8 cellular contexts compared by ENCODE assay signal in the genomic region with DNA sequence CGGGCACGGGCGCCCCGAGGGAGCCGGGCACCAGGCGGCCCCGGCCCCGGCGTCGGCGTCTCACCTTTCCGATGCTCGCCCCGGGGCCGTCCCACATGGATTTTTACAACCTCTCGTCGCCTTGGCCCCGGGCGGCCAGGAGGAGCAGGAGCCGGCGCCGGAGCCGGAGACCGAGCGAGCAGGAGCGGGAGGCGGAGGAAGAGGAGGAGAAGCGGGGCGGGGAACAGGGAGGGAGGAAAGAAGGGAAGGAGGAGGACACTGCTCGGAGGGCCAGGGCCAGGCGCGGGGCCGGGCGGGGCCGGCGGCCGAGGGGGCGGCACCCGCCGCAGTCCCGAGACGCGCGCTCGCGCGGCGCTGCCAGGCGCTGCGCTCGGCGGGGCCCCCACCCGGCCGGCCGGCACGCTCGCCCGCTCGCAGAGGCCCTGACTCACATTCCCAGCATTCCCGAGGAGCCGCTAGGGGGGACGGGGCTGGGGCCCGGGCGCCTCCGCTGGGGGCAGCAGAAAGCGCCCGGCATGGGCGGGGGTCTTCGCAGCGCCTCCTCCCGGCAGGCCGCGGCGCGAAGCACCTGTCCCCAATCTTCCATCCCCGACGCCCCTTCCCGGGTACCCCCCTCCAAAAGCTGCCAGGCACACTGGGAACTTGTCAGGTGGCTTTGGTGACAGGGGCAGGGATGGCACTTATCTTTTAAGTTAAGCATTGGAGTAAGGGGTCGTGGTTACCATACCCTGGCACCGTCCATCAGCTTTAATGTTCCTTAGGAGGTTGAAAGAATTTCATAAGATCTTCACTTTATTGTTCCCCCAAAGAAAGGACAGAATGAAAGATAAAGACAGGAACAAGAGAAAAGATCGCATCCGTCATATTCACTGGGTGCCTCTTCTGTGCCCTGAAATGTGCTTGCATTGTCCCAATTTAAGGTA. TPM values are rescaled to one million over a fixed set of nuclear protein-coding genes. Genes with fewer than 3 reads are reported as not detected.
A peak's percentile ranks its signal among the peaks of the same experiment; 100 is the strongest.
DNase-seq lines count a peak whose midpoint lies in the region; ATAC-seq and TF ChIP-seq lines count a peak whose summit lies in the region.

A gene (minus strand): TSS at position 284 of the 923 bp plus-strand sequence.

- peak within 1 kb of the TSS; percentile 76 for H3K4me3 Mint-ChIP-seq in MCF 10A (ENCODE audit: unreplicated experiment)

- H3K9ac ChIP-seq in iPS-20b (ENCODE audit: low read depth, low read length): peak within 1 kb of the TSS; percentile 64; the same call in 1 of the 2 replicates
- H3K9ac ChIP-seq in skeletal muscle satellite cell (ENCODE audit: low read depth, low read length): no peak within 1 kb of the TSS

- H3K9me3 ChIP-seq in iPS-20b (ENCODE audit: insufficient read depth, low read depth, low read length): no peaks in the 10 kb centered on the region
- no peaks in the 10 kb centered on the region for H3K9me3 ChIP-seq in skeletal muscle satellite cell (replicated peaks; ENCODE audit: low read length)

- CTCF ChIA-PET in MCF 10A (lab: Yijun Ruan, JAX): interaction anchor here (0.7 to 2.2 kb wide), 5 partner anchors 14 to 689 kb away, joined by 3 to 6 read pairs (median 5); no protein-coding TSS in a partner anchor

- H3K27me3 ChIP-seq in iPS-20b (ENCODE audit: insufficient read depth, low read length) (no peaks in the 10 kb centered on the region), skeletal muscle satellite cell (ENCODE audit: control insufficient read depth, insufficient read depth, low read length) (peaks cover 28% of the 10 kb centered on the region)

- peak within 1 kb of the TSS; percentile 85 for H3K4me2 ChIP-seq in skeletal muscle satellite cell (ENCODE audit: low read length)

- in situ Hi-C loops in G401 (cut with HindIII; ENCODE audit: low sequenced_read_pairs): no loop called here

- H3K27me3 Mint-ChIP-seq in MCF 10A (ENCODE audit: insufficient read depth, unreplicated experiment): peaks cover 62% of the 10 kb centered on the region

- H3K4me1 ChIP-seq in iPS-20b (ENCODE audit: insufficient read depth, low read length) (no peaks in the 10 kb centered on the region; the same call in 1 of the 2 replicates), skeletal muscle satellite cell (ENCODE audit: control insufficient read depth, insufficient read depth, low read length) (peaks cover 5% of the 10 kb centered on the region)

- no peaks in the 10 kb centered on the region for H3K36me3 ChIP-seq in iPS-20b (ENCODE audit: insufficient read depth, low read depth, low read length)
- H3K36me3 ChIP-seq in skeletal muscle satellite cell (ENCODE audit: insufficient read depth, low read length): no peaks in the 10 kb centered on the region

- H3K27ac ChIP-seq in iPS-20b (ENCODE audit: low read length): no peak within 1 kb of the TSS

- no peaks in the 10 kb centered on the region for H3K4me1 Mint-ChIP-seq in MCF 10A (ENCODE audit: insufficient read depth, unreplicated experiment)

- DNase-seq in G401 (ENCODE audit: low spot score): peak; percentile 76
- peak; percentile 45 for DNase-seq in NCI-H2227 treated with DMSO at 0.1 percent for 48 hours (lab: John Stamatoyannopoulos, UW)
- DNase-seq in MCF 10A (ENCODE audit: unreplicated experiment): peak; percentile 68
- DNase-seq in NCI-H2029 treated with DMSO at 0.1 percent for 48 hours (lab: John Stamatoyannopoulos, UW): no peak

- ATAC-seq in GM21381 (IDR thresholded peaks at IDR 0.05; ENCODE audit: unreplicated experiment): no peak
- no peak for ATAC-seq in GM18870 (IDR thresholded peaks at IDR 0.05; ENCODE audit: unreplicated experiment)

- no peak within 1 kb of the TSS for H3K27ac Mint-ChIP-seq in MCF 10A (ENCODE audit: low read depth, unreplicated experiment)

- H3K4me3 ChIP-seq in iPS-20b (ENCODE audit: low read length) (peak within 1 kb of the TSS; percentile 82), skeletal muscle satellite cell (ENCODE audit: low read length) (peak within 1 kb of the TSS; percentile 68)

- H3K9me3 Mint-ChIP-seq in MCF 10A (ENCODE audit: unreplicated experiment): no peaks in the 10 kb centered on the region

- intact Hi-C loops in MCF 10A (cut with micrococcal nuclease): no loop called here

- no peaks in the 10 kb centered on the region for H3K36me3 Mint-ChIP-seq in MCF 10A (ENCODE audit: insufficient read depth, unreplicated experiment)

- POLR2A ChIA-PET in MCF 10A (lab: Yijun Ruan, JAX): no interaction called here

- BruUV-seq in MCF 10A (replicated peaks; lab: Mats Ljungman, UMichigan): no TSS peak

- peak; percentile 26 for TF ChIP-seq CTCF in MCF 10A (IDR thresholded peaks at IDR 0.05; ENCODE audit: unreplicated experiment)

RNA-seq across cellular contexts. Expression of the gene that starts here (rescaled TPM):
- 1.4 and 3.8 TPM in 2 replicates for total RNA-seq in G401 (2014; rRNA removed; shearing (Covaris generic))
- total RNA-seq in MCF 10A (2022): 0.42 and 0.44 TPM in 2 replicates
- 0.51 TPM in 1 of 2 replicates, not detected in the other for total RNA-seq in skeletal muscle satellite cell (2012; rRNA removed)

Comparison
In these comparisons a context has a peak if more than half of its experiments do, and no peak if none do; other contexts are left out.
1. Peak in DNase-seq in MCF 10A; RNA of the gene not detected or under 1 TPM.